In genomic region chr10:23192396-23192740, GRCh38 we compare ENCODE assay signal across 22 cellular contexts. TPM values are rescaled to one million over a fixed set of nuclear protein-coding genes. Genes with fewer than 3 reads are reported as not detected.
DNase-seq lines count a peak whose midpoint lies in the region; TF ChIP-seq lines count a peak whose summit lies in the region.
"Had no signal": no experiment of that assay in that cellular context is flagged by ENCODE, and none has a peak within 500 bp of the region (broad histone marks: within the 10 kb centered on the region; RNA-seq: fewer than 3 reads in every experiment).

No MANE protein-coding gene starts in this region.

- H3K4me1 Mint-ChIP-seq in progenitor cell of endocrine pancreas (ENCODE audit: low read depth) = peaks cover 25% of the 10 kb centered on the region

- WGBS in iPS DF 6.9 (ENCODE audit: insufficient coverage, insufficient read length) = no CpG with 5 or more reads among the region's 34 CpGs

- no peaks in the 10 kb centered on the region for H3K36me3 ChIP-seq in NT2/D1 (ENCODE audit: insufficient read depth, insufficient read length, low read length)
- no peaks in the 10 kb centered on the region for H3K36me3 ChIP-seq in iPS DF 6.9 (ENCODE audit: control insufficient read depth, insufficient read depth, low read length)
- H3K36me3 ChIP-seq: esophagus squamous epithelium, HAP-1 had no signal

- peak overlapping the region; percentile 88 for H3K4me3 Mint-ChIP-seq in progenitor cell of endocrine pancreas (ENCODE audit: low read depth)
- H3K4me3 Mint-ChIP-seq: activated naive CD4-positive, alpha-beta T cell treated with anti-CD3 and anti-CD28 coated beads, Interleukin-2, amount 50 U/mL, for 24 hours; activated T-cell treated with anti-CD3 and anti-CD28 coated beads, Interleukin-2, amount 50 U/mL, for 4 hours; stimulated activated naive CD8-positive, alpha-beta T cell treated with anti-CD3 and anti-CD28 coated beads, Interleukin-15, Interleukin-2, amounts not matched to agents 100 ng/mL and 50 ng/mL, for 24 hours had no signal

- H3K36me3 Mint-ChIP-seq in progenitor cell of endocrine pancreas (ENCODE audit: insufficient read depth) = peaks cover 6% of the 10 kb centered on the region
- H3K36me3 Mint-ChIP-seq: activated naive CD4-positive, alpha-beta T cell treated with anti-CD3 and anti-CD28 coated beads, Interleukin-2, amount 50 U/mL, for 24 hours had no signal

- peaks cover 67% of the 10 kb centered on the region for H3K27me3 Mint-ChIP-seq in progenitor cell of endocrine pancreas

- peak overlapping the region; percentile 40 for H3K4me3 ChIP-seq in NT2/D1 (ENCODE audit: insufficient read length, low read depth)
- peak overlapping the region; percentile 2; the same call in 1 of the 2 replicates for H3K4me3 ChIP-seq in iPS DF 6.9 (ENCODE audit: low read length)
- H3K4me3 ChIP-seq: HAP-1 had no signal

- peak overlapping the region; percentile 59 for H3K9ac ChIP-seq in NT2/D1 (ENCODE audit: insufficient read length, low read depth)

- no peak for TF ChIP-seq CTCF in progenitor cell of endocrine pancreas (IDR thresholded peaks at IDR 0.05; ENCODE audit: unreplicated experiment)

- peaks cover 10% of the 10 kb centered on the region for H3K4me1 ChIP-seq in NT2/D1 (ENCODE audit: insufficient read depth, insufficient read length)
- peaks cover 5% of the 10 kb centered on the region; the same call in 1 of the 2 replicates for H3K4me1 ChIP-seq in iPS DF 6.9 (ENCODE audit: control insufficient read depth, insufficient read depth, low read length)
- H3K4me1 ChIP-seq: HAP-1 had no signal

- no peaks in the 10 kb centered on the region for H3K9me3 ChIP-seq in NT2/D1 (ENCODE audit: insufficient read depth, low read length)
- no peaks in the 10 kb centered on the region for H3K9me3 ChIP-seq in iPS DF 6.9 (ENCODE audit: control insufficient read depth, insufficient read depth, low read length)
- H3K9me3 ChIP-seq: esophagus squamous epithelium, HAP-1 had no signal

- H3K27ac ChIP-seq in iPS DF 6.9 (ENCODE audit: low read length) = no peak overlapping the region
- H3K27ac ChIP-seq: esophagus squamous epithelium had no signal

- peak in 2 of 3 experiments; percentile 53 to 61 for DNase-seq in NCI-H1417 (lab: John Stamatoyannopoulos, UW)
- DNase-seq in NCI-H1417 treated with DMSO at 0.1 percent for 48 hours (lab: John Stamatoyannopoulos, UW) = no peak
- no peak for DNase-seq in NT2/D1 (ENCODE audit: low read depth, low spot score)
- no peak for DNase-seq in iPS DF 6.9 (ENCODE audit: low read depth, low spot score)
- DNase-seq in progenitor cell of endocrine pancreas (ENCODE audit: low spot score, unreplicated experiment) = no peak
- no peak for DNase-seq in COLO668 (lab: John Stamatoyannopoulos, UW; ENCODE audit: unreplicated experiment)
- no peak for DNase-seq in NCI-H526 (lab: John Stamatoyannopoulos, UW)
- DNase-seq in NCI-H1694 (lab: John Stamatoyannopoulos, UW) = no peak
- DNase-seq: activated CD4-positive, alpha-beta T cell treated with anti-CD3 and anti-CD28 coated beads, Interleukin-2, amount 50 U/mL, for 4 hours; activated T-cell treated with anti-CD3 and anti-CD28 coated beads, Interleukin-2, amount 50 U/mL, for 4 hours; C1 segment of cervical spinal cord; esophagus squamous epithelium; Karpas-422; posterior cingulate gyrus; RPMI8226; stimulated activated CD4-positive, alpha-beta T cell treated with anti-CD3 and anti-CD28 coated beads, Interleukin-12 subunit alpha, Interleukin-12 subunit beta, amount 100 ng/mL, for 4 hours had no signal

- peaks cover 99% of the 10 kb centered on the region for H3K27me3 ChIP-seq in NT2/D1 (ENCODE audit: insufficient read depth, insufficient read length)
- peaks cover 88% of the 10 kb centered on the region for H3K27me3 ChIP-seq in iPS DF 6.9 (ENCODE audit: control insufficient read depth, insufficient read depth, low read length)

- H3K27ac Mint-ChIP-seq in progenitor cell of endocrine pancreas = peak overlapping the region; percentile 79
- H3K27ac Mint-ChIP-seq: activated naive CD4-positive, alpha-beta T cell treated with anti-CD3 and anti-CD28 coated beads, Interleukin-2, amount 50 U/mL, for 24 hours; stimulated activated naive CD8-positive, alpha-beta T cell treated with anti-CD3 and anti-CD28 coated beads, Interleukin-15, Interleukin-2, amounts not matched to agents 100 ng/mL and 50 ng/mL, for 24 hours had no signal

- no peaks in the 10 kb centered on the region for H3K9me3 Mint-ChIP-seq in progenitor cell of endocrine pancreas (ENCODE audit: low read depth)
- H3K9me3 Mint-ChIP-seq: activated naive CD4-positive, alpha-beta T cell treated with anti-CD3 and anti-CD28 coated beads, Interleukin-2, amount 50 U/mL, for 24 hours; activated T-cell treated with anti-CD3 and anti-CD28 coated beads, Interleukin-2, amount 50 U/mL, for 4 hours; stimulated activated naive CD8-positive, alpha-beta T cell treated with anti-CD3 and anti-CD28 coated beads, Interleukin-15, Interleukin-2, amounts not matched to agents 100 ng/mL and 50 ng/mL, for 24 hours had no signal

RNA-seq across cellular contexts. Expression of gene PTF1A, which starts 0.3 kb away (rescaled TPM):
- 41.3 and 50.7 TPM in 2 replicates for total RNA-seq in progenitor cell of endocrine pancreas
- total RNA-seq: A172; activated T-cell treated with anti-CD3 and anti-CD28 coated beads, Interleukin-2, amount 50 U/mL, for 4 hours; bronchial epithelial cell; esophagus squamous epithelium; kidney epithelial cell had no signal

Comparison
In these comparisons a context has a peak if more than half of its experiments do, and no peak if none do; other contexts are left out.
1. DNase-seq: peak in NCI-H1417 (2 of 3); none in NCI-H1417 treated with DMSO at 0.1 percent for 48 hours (single experiment), NT2/D1 (single experiment), iPS DF 6.9 (single experiment), progenitor cell of endocrine pancreas (single experiment), COLO668 (single experiment), NCI-H526 (0 of 2) and NCI-H1694 (single experiment).